17 cellular contexts compared by ENCODE assay signal in the genomic region with DNA sequence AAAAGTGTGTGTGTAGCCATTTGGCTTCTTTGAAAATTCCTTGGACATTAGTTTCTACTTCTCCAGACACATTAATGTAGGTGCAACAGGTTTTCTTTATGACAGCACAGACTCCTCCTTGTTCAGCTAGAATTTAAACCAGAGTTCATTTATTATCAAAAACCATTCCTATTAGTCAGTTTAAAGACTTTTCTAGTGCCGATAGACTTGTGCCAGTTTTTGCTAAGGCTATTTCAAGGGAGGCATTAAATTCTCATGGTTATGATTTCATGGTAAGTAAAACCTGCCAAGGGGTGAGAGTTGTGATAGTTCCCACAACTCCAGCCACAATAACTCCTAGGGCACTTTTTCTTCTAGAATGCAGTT.
"Had no signal": no experiment of that assay in that cellular context is flagged by ENCODE, and none has a peak within 500 bp of the region (broad histone marks: within the 10 kb centered on the region; RNA-seq: fewer than 3 reads in every experiment).

No MANE protein-coding gene starts in this region.

- H2AFZ ChIP-seq: neural progenitor cell, parathyroid adenoma had no signal

- H3K9me3 Mint-ChIP-seq: neural progenitor cell had no signal

- H3K4me3 Mint-ChIP-seq: activated naive CD8-positive, alpha-beta T cell treated with anti-CD3 and anti-CD28 coated beads, Interleukin-2, amount 10 ng/mL, durations not matched to agents 7 days and 5 days; neural progenitor cell; T-helper 2 cell treated with Interferon-gamma antibody and Interleukin-4, amounts not matched to agents 5 μg/mL and 100 μg/mL, for 36 hours had no signal

- H3K36me3 Mint-ChIP-seq: neural progenitor cell had no signal

- H3K79me2 ChIP-seq: parathyroid adenoma had no signal

- H3K27ac ChIP-seq: cardiac muscle cell, left lung, neural progenitor cell, parathyroid adenoma, skin epidermis, stomach, tibial nerve had no signal

- H3K4me3 ChIP-seq: cardiac muscle cell, heart left ventricle, left lung, neural progenitor cell, skin epidermis, stomach, tibial nerve had no signal

- H3K36me3 ChIP-seq: cardiac muscle cell, heart left ventricle, left lung, neural progenitor cell, stomach, tibial nerve had no signal

- H3K9ac ChIP-seq: neural progenitor cell, parathyroid adenoma had no signal

- H3K27me3 ChIP-seq: cardiac muscle cell, heart left ventricle, left lung, neural progenitor cell, stomach, tibial nerve had no signal

- H3K4me1 ChIP-seq: left lung, neural progenitor cell, parathyroid adenoma, stomach, tibial nerve had no signal

- H3K9me3 ChIP-seq: heart left ventricle, tibial nerve had no signal

- H3K4me1 Mint-ChIP-seq: neural progenitor cell had no signal

- H3K27ac Mint-ChIP-seq: activated naive CD8-positive, alpha-beta T cell treated with anti-CD3 and anti-CD28 coated beads, Interleukin-2, amount 10 ng/mL, durations not matched to agents 7 days and 5 days; neural progenitor cell; T-helper 2 cell treated with Interferon-gamma antibody and Interleukin-4, amounts not matched to agents 5 μg/mL and 100 μg/mL, for 36 hours had no signal

- H3K4me2 ChIP-seq: neural progenitor cell had no signal

- DNase-seq: activated CD4-positive, alpha-beta T cell treated with anti-CD3 and anti-CD28 coated beads, Interleukin-2, amount 50 U/mL, for 4 hours; activated CD4-positive, CD25-positive, alpha-beta regulatory T cell treated with anti-CD3 and anti-CD28 coated beads, Interleukin-2, amount 50 U/mL, for 72 hours; activated gamma-delta T cell; activated naive CD8-positive, alpha-beta T cell treated with anti-CD3 and anti-CD28 coated beads, Interleukin-2, amount 10 ng/mL, durations not matched to agents 7 days and 5 days; activated T-cell treated with anti-CD3 and anti-CD28 coated beads, Interleukin-2, amount 50 U/mL, for 48 hours; aorta; foreskin melanocyte; heart left ventricle; left lung; retina; stomach had no signal

- ATAC-seq: left lung had no signal
